Comparison of ENCODE assay signal across 20 cellular contexts in genomic region chr10:103882285-103883007, GRCh38. TPM values are rescaled to one million over a fixed set of nuclear protein-coding genes. Genes with fewer than 3 reads are reported as not detected.
DNase-seq lines count a peak whose midpoint lies in the region; ATAC-seq and TF ChIP-seq lines count a peak whose summit lies in the region.
"Had no signal": no experiment of that assay in that cellular context is flagged by ENCODE, and none has a peak within 500 bp of the region (broad histone marks: within the 10 kb centered on the region; RNA-seq: fewer than 3 reads in every experiment).

No MANE protein-coding gene starts in this region.

- no peak overlapping the region for H3K23ac ChIP-seq in mesenchymal stem cell (ENCODE audit: low read length in 2 of 2)

- no peak overlapping the region for H3K4ac ChIP-seq in mesenchymal stem cell (ENCODE audit: low read depth in 1 of 2, low read length in 2 of 2)

- H2BK15ac ChIP-seq in mesenchymal stem cell (ENCODE audit: low read depth, poor library complexity, severe bottlenecking): no peak overlapping the region

- peaks cover 0 to 16% of the 10 kb centered on the region in 2 donors for H3K4me1 ChIP-seq in right atrium auricular region
- peaks cover 4 to 39% (median 35%) of the 10 kb centered on the region in 4 donors for H3K4me1 ChIP-seq in esophagus muscularis mucosa
- H3K4me1 ChIP-seq in mesenchymal stem cell (ENCODE audit: control insufficient read depth, insufficient read depth, low read depth, low read length): peaks cover 5% of the 10 kb centered on the region
- H3K4me1 ChIP-seq in aorta (ENCODE audit: control insufficient read depth in 1 of 2, insufficient read depth in 2 of 2, low read length in 2 of 2): peaks cover 2% of the 10 kb centered on the region in 2 donors
- H3K4me1 ChIP-seq: left lung had no signal

- H3K4me3 ChIP-seq in right atrium auricular region (no peak overlapping the region), esophagus muscularis mucosa (no peak overlapping the region), neural cell (ENCODE audit: low read length) (peak overlapping the region; percentile 47), mesenchymal stem cell (ENCODE audit: insufficient read depth in 1 of 2, low read depth in 1 of 2, low read length in 2 of 2) (no peak overlapping the region), aorta (ENCODE audit: low read length in 2 of 2) (no peak overlapping the region)
- H3K4me3 ChIP-seq: A549, left lung, ovary, Peyer's patch, tibial artery had no signal

- peaks cover 10% of the 10 kb centered on the region for H3F3A ChIP-seq in neural cell (ENCODE audit: insufficient read depth, low read length, poor library complexity, severe bottlenecking)

- H3K27ac ChIP-seq in right atrium auricular region (peak overlapping the region in 1 of 2 donors; percentile 31), esophagus muscularis mucosa (replicated peaks in 1 of 4) (peak overlapping the region; percentile 10 to 74 (median 49)), neural cell (ENCODE audit: low read length) (peak overlapping the region; percentile 75), mesenchymal stem cell (ENCODE audit: low read length, poor library complexity, severe bottlenecking) (no peak overlapping the region), aorta (ENCODE audit: low read depth in 1 of 2, low read length in 2 of 2) (no peak overlapping the region)
- H3K27ac ChIP-seq: A549, left lung, ovary, Peyer's patch, tibial artery had no signal

- H4K91ac ChIP-seq in mesenchymal stem cell (ENCODE audit: low read length): no peak overlapping the region

- H3K79me2 ChIP-seq in neural cell (replicated peaks; ENCODE audit: insufficient read depth, low read length): no peaks in the 10 kb centered on the region

- no peak overlapping the region for H3K18ac ChIP-seq in mesenchymal stem cell (ENCODE audit: low read depth in 1 of 2, low read length in 2 of 2)

- H3K4me2 ChIP-seq in neural cell (ENCODE audit: low read length) (no peak overlapping the region), mesenchymal stem cell (ENCODE audit: low read length, poor library complexity, severe bottlenecking) (no peak overlapping the region)
- H3K4me2 ChIP-seq: A549 had no signal

- H4K20me1 ChIP-seq in neural cell (ENCODE audit: insufficient read depth): no peaks in the 10 kb centered on the region

- H3K27me3 ChIP-seq in right atrium auricular region: no peaks in the 10 kb centered on the region
- no peaks in the 10 kb centered on the region for H3K27me3 ChIP-seq in esophagus muscularis mucosa
- H3K27me3 ChIP-seq in neural cell (ENCODE audit: insufficient read depth, low read depth, low read length): no peaks in the 10 kb centered on the region
- no peaks in the 10 kb centered on the region for H3K27me3 ChIP-seq in mesenchymal stem cell (ENCODE audit: control insufficient read depth in 1 of 2, insufficient read depth in 1 of 2, low read length in 2 of 2)
- no peaks in the 10 kb centered on the region for H3K27me3 ChIP-seq in aorta (ENCODE audit: control insufficient read depth in 1 of 2, insufficient read depth in 2 of 2, low read length in 1 of 2)
- H3K27me3 ChIP-seq: left lung, ovary, Peyer's patch, tibial artery had no signal

- no peak for DNase-seq in Right ventricle myocardium superior
- DNase-seq in right atrium auricular region (ENCODE audit: low spot score): no peak
- DNase-seq in esophagus muscularis mucosa (ENCODE audit: extremely low spot score): no peak
- no peak for DNase-seq in mesenchymal stem cell
- DNase-seq in DMS79 (lab: John Stamatoyannopoulos, UW): no peak
- no peak for DNase-seq in aorta
- DNase-seq: activated T-cell treated with anti-CD3 and anti-CD28 coated beads, Interleukin-2, amount 50 U/mL, for 4 hours; DND-41; Karpas-422; left lung; natural killer cell; ovary; Peyer's patch; stimulated activated CD4-positive, alpha-beta T cell treated with anti-CD3 and anti-CD28 coated beads, Interleukin-4, amount 100 ng/mL, for 4 hours; stimulated activated naive CD4-positive, alpha-beta T cell; tibial artery had no signal

- H3K36me3 ChIP-seq in right atrium auricular region (peaks cover 61% of the 10 kb centered on the region), esophagus muscularis mucosa (peaks cover 15 to 79% (median 41%) of the 10 kb centered on the region in 4 donors), neural cell (ENCODE audit: insufficient read depth, low read length) (no peaks in the 10 kb centered on the region), mesenchymal stem cell (ENCODE audit: control insufficient read depth in 1 of 2, insufficient read depth in 2 of 2, low read depth in 1 of 2, low read length in 2 of 2) (peaks cover 34 to 95% of the 10 kb centered on the region in 2 experiments), aorta (ENCODE audit: control insufficient read depth in 1 of 2, insufficient read depth in 2 of 2, low read length in 1 of 2) (peaks cover 0 to 7% of the 10 kb centered on the region in 2 donors)
- H3K36me3 ChIP-seq: ovary had no signal

- 97% methylated on average over 6 of the region's 8 CpGs for WGBS in esophagus muscularis mucosa
- WGBS in mesenchymal stem cell: 94% methylated on average over 6 of the region's 8 CpGs
- 94 to 95% methylated on average over 8 of the region's 8 CpGs for WGBS in aorta, 2 donors

- no peak overlapping the region for H2AFZ ChIP-seq in neural cell (ENCODE audit: low read depth, low read length)
- H2AFZ ChIP-seq in mesenchymal stem cell (ENCODE audit: low read depth, low read length): no peak overlapping the region

- TF ChIP-seq RAD21 in neural cell (conservative IDR thresholded peaks at IDR 0.05): no peak

- ATAC-seq in Right ventricle myocardium superior (ENCODE audit: poor library complexity) (peak; percentile 26), HG03442 (IDR thresholded peaks at IDR 0.05; ENCODE audit: unreplicated experiment) (no peak), aorta (ENCODE audit: low FRiP score) (no peak)
- ATAC-seq: A549; activated T-cell treated with anti-CD3 and anti-CD28 coated beads, Interleukin-2, amount 50 U/mL, for 4 hours; HCT116; left lung; natural killer cell had no signal

- H2AK5ac ChIP-seq in mesenchymal stem cell (ENCODE audit: low read length, severe bottlenecking): no peak overlapping the region

- H3K9ac ChIP-seq in neural cell (ENCODE audit: low read length): peak overlapping the region; percentile 52
- H3K9ac ChIP-seq in mesenchymal stem cell (ENCODE audit: low read length): no peak overlapping the region

- intact Hi-C loops in Right ventricle myocardium superior (cut with DNase I) (loop anchor here (10.0 kb wide), 1 partner anchor 242 kb away; the partner anchor contains the start of gene SFR1), esophagus muscularis mucosa (cut with DNase I) (loop anchor here (5.0 kb wide), 1 partner anchor 170 kb away; no protein-coding TSS in a partner anchor), aorta (cut with DNase I) (loop anchor here in 1 of 2 donors (10.0 kb wide), 1 partner anchor 322 kb away; no protein-coding TSS in a partner anchor)

- no peak for TF ChIP-seq POLR2A in esophagus muscularis mucosa (IDR thresholded peaks at IDR 0.05; ENCODE audit: low read depth)

- peaks cover 4% of the 10 kb centered on the region for H3K79me1 ChIP-seq in mesenchymal stem cell (replicated peaks; ENCODE audit: low read length, poor library complexity, severe bottlenecking)

- TF ChIP-seq EP300 in esophagus muscularis mucosa (IDR thresholded peaks at IDR 0.05) (no peak), neural cell (conservative IDR thresholded peaks at IDR 0.05; ENCODE audit: poor library complexity, severe bottlenecking) (no peak)

- no peaks in the 10 kb centered on the region for H3K9me2 ChIP-seq in neural cell (ENCODE audit: insufficient read depth, low read length)

- H2BK120ac ChIP-seq in mesenchymal stem cell (ENCODE audit: low read depth, low read length): no peak overlapping the region

- no peak overlapping the region for H4K8ac ChIP-seq in mesenchymal stem cell (ENCODE audit: low read length)

- no peak overlapping the region for H2BK12ac ChIP-seq in mesenchymal stem cell (ENCODE audit: low read length in 2 of 2)

- no peak overlapping the region for H2BK5ac ChIP-seq in mesenchymal stem cell (ENCODE audit: low read depth, low read length, poor library complexity, severe bottlenecking)

- no peak overlapping the region for H3K14ac ChIP-seq in mesenchymal stem cell (ENCODE audit: low read length in 2 of 2)

- no peak for TF ChIP-seq CTCF in right atrium auricular region (IDR thresholded peaks at IDR 0.05)
- no peak for TF ChIP-seq CTCF in esophagus muscularis mucosa (IDR thresholded peaks at IDR 0.05)
- no peak for TF ChIP-seq CTCF in neural cell (IDR thresholded peaks at IDR 0.05; ENCODE audit: poor library complexity, severe bottlenecking)

- no peaks in the 10 kb centered on the region for H3K9me3 ChIP-seq in right atrium auricular region
- no peaks in the 10 kb centered on the region for H3K9me3 ChIP-seq in esophagus muscularis mucosa
- H3K9me3 ChIP-seq in neural cell (ENCODE audit: low read length): no peaks in the 10 kb centered on the region
- H3K9me3 ChIP-seq in mesenchymal stem cell (ENCODE audit: control insufficient read depth, low read length): no peaks in the 10 kb centered on the region
- no peaks in the 10 kb centered on the region for H3K9me3 ChIP-seq in aorta (ENCODE audit: control insufficient read depth, low read length)
- H3K9me3 ChIP-seq: A549, left lung, ovary, Peyer's patch, tibial artery had no signal

TF ChIP-seq in neural cell, 6 proteins besides CTCF, POLR2A, EP300 and RAD21 (continues in another document):
- TF ChIP-seq SMC3 (conservative IDR thresholded peaks at IDR 0.05; ENCODE audit: poor library complexity) (no peak), TAF1 (IDR thresholded peaks at IDR 0.05; ENCODE audit: low read depth) (no peak), POLR2AphosphoS5 (IDR thresholded peaks at IDR 0.05) (no peak), MXI1 (conservative IDR thresholded peaks at IDR 0.05; ENCODE audit: poor library complexity, severe bottlenecking) (no peak), EZH2 (IDR thresholded peaks at IDR 0.05; ENCODE audit: borderline replicate concordance, insufficient read depth, low read length, poor library complexity, severe bottlenecking) (no peak)

RNA-seq across cellular contexts. Expression of gene SH3PXD2A, which starts 27.1 kb away (rescaled TPM):
- total RNA-seq in Right ventricle myocardium superior (27.0 TPM), right atrium auricular region (10 to 100 TPM; 14.6 to 18.2 TPM), esophagus muscularis mucosa (10 to 100 TPM; 30.5 to 69.3 (median 40.0) TPM), aorta (10 to 100 TPM; 55.9 to 69.1 TPM)
- polyA plus RNA-seq in neural cell (5.2 and 8.0 TPM in 2 replicates), aorta (10 to 100 TPM; 18.7 to 29.1 TPM)
- 11.2 and 12.6 TPM in 2 replicates for polyA minus RNA-seq in neural cell
- polyA plus RNA-seq in mesenchymal stem cell (2013, experiment 1 of 2): 8.7 TPM
- polyA plus RNA-seq in mesenchymal stem cell (2013, experiment 2 of 2): 8.7 TPM

RNA-seq across cellular contexts. Expression of gene STN1, which starts 35.5 kb away (rescaled TPM):
- total RNA-seq in Right ventricle myocardium superior (29.7 TPM), right atrium auricular region (10 to 100 TPM; 26.8 to 35.3 TPM), esophagus muscularis mucosa (10 to 100 TPM; 18.7 to 27.7 (median 24.9) TPM), aorta (10 to 100 TPM; 20.3 to 24.2 TPM)
- polyA plus RNA-seq in neural cell (8.4 and 9.4 TPM in 2 replicates), aorta (10 to 100 TPM; 16.9 to 20.8 TPM)
- 9.7 and 10.2 TPM in 2 replicates for polyA minus RNA-seq in neural cell
- polyA plus RNA-seq in mesenchymal stem cell (2013, experiment 1 of 2): 18.5 TPM
- polyA plus RNA-seq in mesenchymal stem cell (2013, experiment 2 of 2): 19.1 TPM

Comparison
In these comparisons a context has a peak if more than half of its experiments do, and no peak if none do; other contexts are left out.
1. H3K27ac ChIP-seq: peak in esophagus muscularis mucosa (4 of 4) and neural cell (single experiment); none in mesenchymal stem cell (single experiment) and aorta (0 of 2).